Comparison of ENCODE assay signal across 8 cellular contexts in genomic region chr2:201235865-201236811, GRCh38. TPM values are rescaled to one million over a fixed set of nuclear protein-coding genes. Genes with fewer than 3 reads are reported as not detected.
DNase-seq lines count a peak whose midpoint lies in the region; ATAC-seq, FAIRE-seq and TF ChIP-seq lines count a peak whose summit lies in the region.

No MANE protein-coding gene starts in this region.

- peak overlapping the region; percentile 92 for H3K4me2 ChIP-seq in BLaER1

- H3K27me3 ChIP-seq in BLaER1, result no peaks in the 10 kb centered on the region

- peak overlapping the region; percentile 19; the same call in 1 of the 2 replicates for H3K27ac ChIP-seq in BLaER1

- H3K36me3 ChIP-seq in BLaER1, result peaks cover 34% of the 10 kb centered on the region

- FAIRE-seq in H54 (lab: Jason Lieb, UNC), result peak; percentile 64

- H3K9me3 Mint-ChIP-seq in activated T-cell treated with anti-CD3 and anti-CD28 coated beads, Interleukin-2, amount 50 U/mL, for 4 hours, result peaks cover 8% of the 10 kb centered on the region

- peak overlapping the region; percentile 95 for H3K4me3 Mint-ChIP-seq in activated T-cell treated with anti-CD3 and anti-CD28 coated beads, Interleukin-2, amount 50 U/mL, for 4 hours

- peak in 1 of 2 donors; percentile 6 for ATAC-seq in activated T-cell treated with anti-CD3 and anti-CD28 coated beads, Interleukin-2, amount 50 U/mL, for 4 hours
- ATAC-seq in omental fat pad (ENCODE audit: low FRiP score) (peak; percentile 33), GM18861 (IDR thresholded peaks at IDR 0.05; ENCODE audit: unreplicated experiment) (no peak), GM21619 (IDR thresholded peaks at IDR 0.05; ENCODE audit: unreplicated experiment) (no peak)

- peaks cover 60% of the 10 kb centered on the region for H3K4me1 Mint-ChIP-seq in activated T-cell treated with anti-CD3 and anti-CD28 coated beads, Interleukin-2, amount 50 U/mL, for 4 hours (ENCODE audit: low read depth)

- peaks cover 48% of the 10 kb centered on the region for H3K4me1 ChIP-seq in BLaER1

- H3K9me3 ChIP-seq in BLaER1, result peaks cover 20% of the 10 kb centered on the region

- no peak for TF ChIP-seq POLR2A in H54 (IDR thresholded peaks at IDR 0.05; ENCODE audit: low read depth, low read length)

- no peaks in the 10 kb centered on the region for H3K27me3 Mint-ChIP-seq in activated T-cell treated with anti-CD3 and anti-CD28 coated beads, Interleukin-2, amount 50 U/mL, for 4 hours (ENCODE audit: low read depth)

- peak overlapping the region; percentile 74 for H3K4me3 ChIP-seq in BLaER1
- H3K4me3 ChIP-seq in fibroblast of the aortic adventitia (ENCODE audit: low read depth, low read length), result no peak overlapping the region

- H4K20me1 ChIP-seq in BLaER1, result no peaks in the 10 kb centered on the region; the same call in 1 of the 2 replicates

- H3K36me3 Mint-ChIP-seq in activated T-cell treated with anti-CD3 and anti-CD28 coated beads, Interleukin-2, amount 50 U/mL, for 4 hours (ENCODE audit: insufficient read depth), result peaks cover 29% of the 10 kb centered on the region

- DNase-seq in H54 (ENCODE audit: insufficient read length, low spot score) (no peak), NOMO-1 treated with dmso at 0.1 percent for 144 hours (lab: John Stamatoyannopoulos, UW; ENCODE audit: unreplicated experiment) (peak; percentile 55), fibroblast of the aortic adventitia (ENCODE audit: low read depth) (peak; percentile 97), omental fat pad (ENCODE audit: low spot score) (no peak)
- peak; percentile 44 for DNase-seq in activated T-cell treated with anti-CD3 and anti-CD28 coated beads, Interleukin-2, amount 50 U/mL, for 4 hours

- peak; percentile 50 for TF ChIP-seq CTCF in fibroblast of the aortic adventitia (IDR thresholded peaks at IDR 0.05; ENCODE audit: insufficient read depth, low read length)
- TF ChIP-seq CTCF in omental fat pad (IDR thresholded peaks at IDR 0.05), result no peak

- H3K9ac ChIP-seq in BLaER1, result peak overlapping the region; percentile 52

RNA-seq across cellular contexts. Expression of gene CASP8, which starts 24.2 kb away (rescaled TPM):
- total RNA-seq in activated T-cell treated with anti-CD3 and anti-CD28 coated beads, Interleukin-2, amount 50 U/mL, for 4 hours, result 10 to 100 TPM; 31.6 to 45.8 (median 36.9) TPM
- total RNA-seq in fibroblast of the aortic adventitia (ENCODE audit: low replicate concordance) (26.8 and 28.6 TPM in 2 replicates), omental fat pad (10 to 100 TPM; 22.9 to 31.4 (median 26.5) TPM)

RNA-seq across cellular contexts. Expression of gene CASP10, which starts 53.2 kb away (rescaled TPM):
- 1 to 10 TPM; 3.4 to 4.8 (median 4.4) TPM for total RNA-seq in activated T-cell treated with anti-CD3 and anti-CD28 coated beads, Interleukin-2, amount 50 U/mL, for 4 hours
- total RNA-seq in fibroblast of the aortic adventitia (ENCODE audit: low replicate concordance) (4.8 and 9.1 TPM in 2 replicates), omental fat pad (10 to 100 TPM; 13.5 to 47.0 (median 15.3) TPM)

Comparison
In these comparisons a context has a peak if more than half of its experiments do, and no peak if none do; other contexts are left out.
1. DNase-seq: peak in NOMO-1 treated with dmso at 0.1 percent for 144 hours (single experiment), activated T-cell treated with anti-CD3 and anti-CD28 coated beads, Interleukin-2, amount 50 U/mL, for 4 hours (single experiment) and fibroblast of the aortic adventitia (single experiment); none in H54 (single experiment) and omental fat pad (single experiment).